Comparison of ENCODE assay signal across 10 cellular contexts in genomic region chr1:2312589-2313301, GRCh38.
A peak's percentile ranks its signal among the peaks of the same experiment; 100 is the strongest.
DNase-seq lines count a peak whose midpoint lies in the region; ATAC-seq and TF ChIP-seq lines count a peak whose summit lies in the region.
"Had no signal": no experiment of that assay in that cellular context is flagged by ENCODE, and none has a peak within 500 bp of the region (broad histone marks: within the 10 kb centered on the region; RNA-seq: fewer than 3 reads in every experiment).

No MANE protein-coding gene starts in this region.

- no peak for DNase-seq in lower lobe of right lung
- DNase-seq in GM10248 (ENCODE audit: extremely low spot score), result no peak
- no peak for DNase-seq in T1000 (lab: John Stamatoyannopoulos, UW)
- DNase-seq: activated CD4-positive, alpha-beta T cell treated with anti-CD3 and anti-CD28 coated beads for 48 hours; activated naive CD8-positive, alpha-beta T cell treated with anti-CD3 and anti-CD28 coated beads, Interleukin-2, amount 50 U/mL, for 24 hours; MV-4-11 had no signal

- TF ChIP-seq CTCF in lower lobe of right lung (IDR thresholded peaks at IDR 0.05) (no peak), GM10248 (IDR thresholded peaks at IDR 0.05; ENCODE audit: control extremely low read depth, extremely low read depth, low read depth, missing control alignments) (no peak)

- ATAC-seq in lower lobe of right lung (no peak), GM18511 (IDR thresholded peaks at IDR 0.05; ENCODE audit: unreplicated experiment) (no peak)
- ATAC-seq: activated naive CD8-positive, alpha-beta T cell treated with anti-CD3 and anti-CD28 coated beads, Interleukin-2, amount 50 U/mL, for 24 hours had no signal

- H3K9ac ChIP-seq in HUES48 (ENCODE audit: low read depth, low read length) (no peak overlapping the region), subcutaneous abdominal adipose tissue (ENCODE audit: low read length in 5 of 5) (peak overlapping the region in 1 of 5 donors; percentile 66)

- H3K36me3 ChIP-seq in HUES48 (ENCODE audit: control insufficient read depth, insufficient read depth, low read length) (peaks cover 16% of the 10 kb centered on the region), lower lobe of right lung (peaks cover 16% of the 10 kb centered on the region), subcutaneous abdominal adipose tissue (ENCODE audit: control insufficient read depth in 5 of 5, insufficient read depth in 5 of 5, low read length in 5 of 5) (peaks cover 2 to 16% (median 14%) of the 10 kb centered on the region in 5 donors)

- no peaks in the 10 kb centered on the region for H3K9me3 ChIP-seq in HUES48 (ENCODE audit: control insufficient read depth, insufficient read depth, low read length)
- H3K9me3 ChIP-seq in lower lobe of right lung, result no peaks in the 10 kb centered on the region
- H3K9me3 ChIP-seq in subcutaneous abdominal adipose tissue (ENCODE audit: control insufficient read depth in 5 of 5, low read length in 5 of 5), result no peaks in the 10 kb centered on the region

- H3K4me3 ChIP-seq in HUES48 (ENCODE audit: low read depth, low read length) (no peak overlapping the region), lower lobe of right lung (no peak overlapping the region), subcutaneous abdominal adipose tissue (ENCODE audit: low read depth in 1 of 5, low read length in 5 of 5) (no peak overlapping the region)

- POLR2A ChIA-PET in GM10248 (lab: Yijun Ruan, JAX), result interaction anchor here (0.6 kb wide), 2 partner anchors 85 to 155 kb away, joined by 3 to 5 read pairs; no protein-coding TSS in a partner anchor

- H3K27ac ChIP-seq in HUES48 (ENCODE audit: low read depth, low read length), result peak overlapping the region; percentile 35
- H3K27ac ChIP-seq in angular gyrus (ENCODE audit: low read depth, low read length), result peak overlapping the region; percentile 59
- peak overlapping the region; percentile 92 for H3K27ac ChIP-seq in lower lobe of right lung
- H3K27ac ChIP-seq in subcutaneous abdominal adipose tissue (ENCODE audit: low read depth, low read length), result peak overlapping the region; percentile 85

- intact Hi-C loops in lower lobe of right lung (cut with DNase I), result no loop called here

- peaks cover 24% of the 10 kb centered on the region for H3K4me1 ChIP-seq in HUES48 (ENCODE audit: control insufficient read depth, insufficient read depth, low read length)
- H3K4me1 ChIP-seq in lower lobe of right lung, result peaks cover 61% of the 10 kb centered on the region
- peaks cover 1 to 73% (median 68%) of the 10 kb centered on the region in 5 donors for H3K4me1 ChIP-seq in subcutaneous abdominal adipose tissue (ENCODE audit: control insufficient read depth in 5 of 5, insufficient read depth in 5 of 5, low read length in 5 of 5)

- H3K27me3 ChIP-seq in HUES48 (ENCODE audit: control insufficient read depth, insufficient read depth, low read length), result no peaks in the 10 kb centered on the region
- no peaks in the 10 kb centered on the region for H3K27me3 ChIP-seq in lower lobe of right lung (ENCODE audit: low read depth)
- H3K27me3 ChIP-seq in subcutaneous abdominal adipose tissue (ENCODE audit: control insufficient read depth in 5 of 5, insufficient read depth in 4 of 5, low read length in 5 of 5), result no peaks in the 10 kb centered on the region

- CTCF ChIA-PET in GM10248 (lab: Yijun Ruan, JAX), result interaction anchor here (1.2 to 1.9 kb wide), 7 partner anchors 8 to 269 kb away, joined by 3 to 6 read pairs (median 3); partner anchors contain the start of gene FAAP20

Comparison
In these comparisons a context has a peak if more than half of its experiments do, and no peak if none do; other contexts are left out.
1. H3K27ac ChIP-seq: peak in every context shown above with its lines; median percentile 92 in lower lobe of right lung; 85 in subcutaneous abdominal adipose tissue; 59 in angular gyrus; 35 in HUES48.